Comparison of ENCODE assay signal across 1 cellular context in the genomic region with DNA sequence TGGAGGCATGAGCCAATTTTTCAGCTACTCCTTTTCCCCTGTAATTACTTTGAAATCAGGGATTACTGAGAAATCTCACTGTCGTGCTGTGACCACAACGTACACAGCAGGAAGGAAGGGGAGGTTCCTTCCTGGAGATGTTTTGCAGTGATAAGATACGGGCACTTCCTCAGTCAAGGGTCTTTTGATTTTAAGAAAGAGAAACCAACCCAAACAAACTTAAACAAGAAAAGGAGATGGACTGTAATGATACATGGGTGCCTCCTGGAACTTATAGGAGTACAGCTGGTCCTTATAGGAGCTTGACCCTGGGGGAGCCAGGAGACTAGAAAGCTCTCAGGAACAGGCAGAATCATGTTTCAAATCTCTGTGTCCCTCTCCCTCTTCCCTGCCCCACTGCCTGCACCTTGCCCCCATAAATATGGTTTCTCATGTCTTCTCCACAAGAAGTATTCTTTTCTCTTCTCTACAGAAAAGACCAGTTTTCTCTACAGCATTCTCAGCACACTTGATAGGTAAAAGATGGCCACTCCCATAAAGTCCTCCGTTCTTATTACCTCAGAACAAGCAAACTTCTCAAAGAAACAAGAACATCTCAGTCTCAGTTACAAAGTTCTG.
TF ChIP-seq lines count a peak whose summit lies in the region.

No MANE protein-coding gene starts in this region.

TF ChIP-seq in GM12878, 131 proteins besides CTCF, POLR2A, EP300 and RAD21 (continued from another document):
- TF ChIP-seq MTA3 (IDR thresholded peaks at IDR 0.05; ENCODE audit: borderline replicate concordance, low read length), result no peak
- TF ChIP-seq SPI1 (IDR thresholded peaks at IDR 0.05; ENCODE audit: borderline replicate concordance, insufficient read depth, low read depth, low read length), result no peak
- no peak for TF ChIP-seq DPF2 (IDR thresholded peaks at IDR 0.05)
- TF ChIP-seq RFX5 (IDR thresholded peaks at IDR 0.05; ENCODE audit: low read depth, low read length), result no peak
- TF ChIP-seq SMC3 (IDR thresholded peaks at IDR 0.05; ENCODE audit: borderline replicate concordance, low read length), result no peak
- TF ChIP-seq SUZ12 (IDR thresholded peaks at IDR 0.05; ENCODE audit: unreplicated experiment), result no peak
- no peak for TF ChIP-seq POLR2AphosphoS2 (IDR thresholded peaks at IDR 0.05; ENCODE audit: low read depth, low read length)
- no peak for TF ChIP-seq PRDM15 (CRISPR knock-in tag; IDR thresholded peaks at IDR 0.05)
- no peak for TF ChIP-seq KAT2A (conservative IDR thresholded peaks at IDR 0.05; ENCODE audit: control insufficient read depth, low read depth, low read length)
